ENCODE assay signal across 10 cellular contexts in the genomic region with DNA sequence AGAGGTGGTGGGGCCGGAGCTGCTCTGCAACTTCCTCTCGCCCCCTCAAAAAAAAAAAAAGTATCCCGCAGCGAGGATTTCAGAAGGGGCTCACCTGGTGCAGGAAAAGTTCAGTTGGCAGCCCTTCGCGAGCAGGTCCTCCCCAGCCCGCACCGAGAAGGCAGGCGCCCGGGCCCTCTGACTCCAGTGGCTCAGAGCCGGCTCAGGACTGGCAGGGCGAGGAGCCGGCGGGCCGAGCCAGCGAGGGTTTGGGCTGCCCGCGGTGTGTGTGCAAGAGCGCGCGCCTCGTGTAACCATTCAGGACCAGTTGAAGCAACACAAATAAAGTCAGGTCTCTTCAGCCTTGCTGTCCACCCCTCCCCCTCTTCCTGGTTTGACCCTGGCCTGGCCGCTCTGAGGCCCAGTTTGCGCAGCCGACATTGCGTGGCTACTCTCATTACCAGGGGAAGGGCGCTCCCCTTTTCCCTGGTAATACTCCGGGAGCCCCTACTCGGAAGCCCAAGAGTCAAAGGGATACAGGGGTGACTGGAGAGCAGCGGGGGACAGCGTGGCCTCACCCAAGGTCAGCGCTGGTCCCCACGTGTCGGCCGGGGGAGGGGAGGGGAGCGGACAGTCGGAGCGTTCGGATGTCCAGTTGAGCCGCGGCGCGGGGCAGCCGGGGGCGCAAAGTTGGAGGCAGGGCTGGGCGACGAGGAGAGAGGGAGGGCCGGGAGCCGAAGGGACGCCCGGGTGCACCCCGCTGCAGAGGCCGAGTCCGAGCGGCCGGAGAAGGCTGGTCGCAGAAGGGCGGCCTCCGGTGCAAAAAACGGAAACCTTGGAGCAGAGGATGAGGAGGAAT. TPM values are rescaled to one million over a fixed set of nuclear protein-coding genes. Genes with fewer than 3 reads are reported as not detected.
DNase-seq lines count a peak whose midpoint lies in the region; ATAC-seq and TF ChIP-seq lines count a peak whose summit lies in the region.
"Had no signal": no experiment of that assay in that cellular context is flagged by ENCODE, and none has a peak within 500 bp of the region (broad histone marks: within the 10 kb centered on the region; RNA-seq: fewer than 3 reads in every experiment).

No MANE protein-coding gene starts in this region.

- no peak for TF ChIP-seq POLR2A in esophagus muscularis mucosa (IDR thresholded peaks at IDR 0.05; ENCODE audit: low read depth)

- TF ChIP-seq EP300 in esophagus muscularis mucosa (IDR thresholded peaks at IDR 0.05) = no peak

- peaks cover 15% of the 10 kb centered on the region for H3K4me1 Mint-ChIP-seq in neural crest cell
- peaks cover 0 to 3% of the 10 kb centered on the region in 2 donors for H3K4me1 Mint-ChIP-seq in immature natural killer cell

- H3K27ac ChIP-seq in esophagus muscularis mucosa (replicated peaks in 1 of 4) = no peak overlapping the region

- H3K27ac Mint-ChIP-seq in neural crest cell (ENCODE audit: unreplicated experiment) (no peak overlapping the region), immature natural killer cell (no peak overlapping the region)

- intact Hi-C loops in esophagus muscularis mucosa (cut with DNase I) = no loop called here

- no peaks in the 10 kb centered on the region for H3K9me3 Mint-ChIP-seq in neural crest cell
- H3K9me3 Mint-ChIP-seq in immature natural killer cell = peaks cover 0 to 8% (median 0%) of the 10 kb centered on the region in 6 donors

- H3K27me3 Mint-ChIP-seq in neural crest cell (ENCODE audit: low read depth) (peaks cover 100% of the 10 kb centered on the region), immature natural killer cell (ENCODE audit: low read depth in 3 of 3) (peaks cover 14 to 42% (median 15%) of the 10 kb centered on the region in 3 donors)

- H3K36me3 ChIP-seq in esophagus muscularis mucosa = no peaks in the 10 kb centered on the region

- H3K27me3 ChIP-seq in esophagus muscularis mucosa = peaks cover 11 to 98% (median 61%) of the 10 kb centered on the region in 4 donors

- ATAC-seq in HG03108 (IDR thresholded peaks at IDR 0.05; ENCODE audit: unreplicated experiment) = no peak
- no peak for ATAC-seq in GM18520 (IDR thresholded peaks at IDR 0.05; ENCODE audit: unreplicated experiment)

- H3K9me3 ChIP-seq in esophagus muscularis mucosa = no peaks in the 10 kb centered on the region

- TF ChIP-seq CTCF in AG09309 (IDR thresholded peaks at IDR 0.05; ENCODE audit: control insufficient read depth, insufficient read depth, low read depth, low read length, missing control alignments) = no peak
- no peak for TF ChIP-seq CTCF in esophagus muscularis mucosa (IDR thresholded peaks at IDR 0.05)
- no peak for TF ChIP-seq CTCF in neural crest cell (conservative IDR thresholded peaks at IDR 0.05)

- H3K4me1 ChIP-seq in esophagus muscularis mucosa = peaks cover 15 to 29% (median 22%) of the 10 kb centered on the region in 4 donors

- H3K36me3 Mint-ChIP-seq in neural crest cell (ENCODE audit: low read depth) (peaks cover 3% of the 10 kb centered on the region), immature natural killer cell (peaks cover 0 to 3% (median 0%) of the 10 kb centered on the region in 3 donors)

- peak overlapping the region; percentile 87 for H3K4me3 Mint-ChIP-seq in neural crest cell
- peak overlapping the region in 1 of 5 donors; percentile 44 for H3K4me3 Mint-ChIP-seq in immature natural killer cell

- H3K4me3 ChIP-seq in AG09309 (ENCODE audit: control insufficient read depth, low read depth, low read length) (peak overlapping the region; percentile 58), esophagus muscularis mucosa (peak overlapping the region; percentile 45 to 55 (median 48))

- WGBS in esophagus muscularis mucosa = 3% methylated on average over 56 of the region's 60 CpGs

- DNase-seq in AG09309 (ENCODE audit: low read depth) (no peak), NCI-H526 treated with DMSO at 0.1 percent for 48 hours (lab: John Stamatoyannopoulos, UW) (peak; percentile 33), esophagus muscularis mucosa (ENCODE audit: extremely low spot score) (no peak), neural crest cell (ENCODE audit: low read depth, low spot score) (peak; percentile 28), mucosa of gallbladder (ENCODE audit: low spot score) (no peak), immature natural killer cell (no peak)
- DNase-seq: activated CD8-positive, alpha-beta memory T cell treated with anti-CD3 and anti-CD28 coated beads, Interleukin-2, amount 50 U/mL, for 4 hours; GF-D8 had no signal

RNA-seq across cellular contexts. Expression of gene EN1, which starts 12.3 kb away (rescaled TPM):
- total RNA-seq in esophagus muscularis mucosa = under 1 TPM in 3 of 4 donors, not detected in 1; 0.11 to 0.17 (median 0.13) TPM
- 12.6 and 13.9 TPM in 2 replicates for total RNA-seq in neural crest cell
- not detected for total RNA-seq in mucosa of gallbladder
- polyA plus RNA-seq in immature natural killer cell = not detected

Comparison
In these comparisons a context has a peak if more than half of its experiments do, and no peak if none do; other contexts are left out.
1. DNase-seq: peak in NCI-H526 treated with DMSO at 0.1 percent for 48 hours (single experiment) and neural crest cell (single experiment); none in AG09309 (single experiment), esophagus muscularis mucosa (single experiment), mucosa of gallbladder (single experiment) and immature natural killer cell (0 of 3).
2. RNA of gene EN1, which starts 12.3 kb away (total RNA-seq): 12.6 to 13.9 TPM in neural crest cell; 0.11 to 0.17 TPM in esophagus muscularis mucosa and not detected in mucosa of gallbladder (single experiment); every median in the first group is over 10 times any median in the second.